ENCODE assay signal across 8 cellular contexts in genomic region chr7:106050002-106050742, GRCh38.
DNase-seq lines count a peak whose midpoint lies in the region; ATAC-seq and TF ChIP-seq lines count a peak whose summit lies in the region.

No MANE protein-coding gene starts in this region.

- no peaks in the 10 kb centered on the region for H3K9me3 ChIP-seq in OCI-LY3 (ENCODE audit: insufficient read depth, low read length)
- H3K9me3 ChIP-seq in gastrocnemius medialis, result no peaks in the 10 kb centered on the region

- DNase-seq in GM06990 (ENCODE audit: extremely low read depth, insufficient read length) (no peak), fibroblast of villous mesenchyme (ENCODE audit: low read depth) (peak; percentile 83), gastrocnemius medialis (peak in 1 of 2 donors; percentile 41), SHP77 (lab: John Stamatoyannopoulos, UW) (no peak), middle frontal gyrus (ENCODE audit: extremely low spot score, low spot score) (no peak)

- no peak overlapping the region for H3K27ac ChIP-seq in OCI-LY3 (ENCODE audit: low read length)
- peak overlapping the region; percentile 29 to 59 (median 52) for H3K27ac ChIP-seq in gastrocnemius medialis

- H3K4me3 ChIP-seq in GM06990 (replicated peaks; ENCODE audit: low read depth, low read length), result no peak overlapping the region
- no peak overlapping the region for H3K4me3 ChIP-seq in OCI-LY3 (ENCODE audit: low read length)
- no peak overlapping the region for H3K4me3 ChIP-seq in fibroblast of villous mesenchyme (ENCODE audit: low read depth, low read length)
- H3K4me3 ChIP-seq in gastrocnemius medialis, result no peak overlapping the region

- peak; percentile 31 for TF ChIP-seq CTCF in GM06990 (IDR thresholded peaks at IDR 0.05; ENCODE audit: insufficient read depth, low read length, poor library complexity, severe bottlenecking)
- peak; percentile 15; the same call in 1 of the 2 replicates for TF ChIP-seq CTCF in OCI-LY3 (IDR thresholded peaks at IDR 0.05; ENCODE audit: low read depth, low read length)
- TF ChIP-seq CTCF in fibroblast of villous mesenchyme (IDR thresholded peaks at IDR 0.05; ENCODE audit: insufficient read depth, low read depth, low read length), result peak; percentile 41
- TF ChIP-seq CTCF in gastrocnemius medialis (IDR thresholded peaks at IDR 0.05 in 4 of 5, conservative IDR thresholded peaks at IDR 0.05 in 1 of 5), result no peak

- intact Hi-C loops in gastrocnemius medialis (cut with DNase I; ENCODE audit: low total_unique reads), result no loop called here

- H3K27me3 ChIP-seq in GM06990 (replicated peaks; ENCODE audit: control insufficient read depth, insufficient read depth, low read length) (no peaks in the 10 kb centered on the region; the same call in none of the 2 replicates), OCI-LY3 (ENCODE audit: low read depth, low read length) (peaks cover 35% of the 10 kb centered on the region), gastrocnemius medialis (no peaks in the 10 kb centered on the region)

- in situ Hi-C loops in gastrocnemius medialis (cut with MboI; ENCODE audit: low sequenced_read_pairs in 4 of 4), result loop anchor here in 2 of 4 donors (10.0 to 25.0 kb wide), 3 partner anchors 237 to 412 kb away; partner anchors contain the start of gene NAMPT (in 1 of the 2)

- no peak overlapping the region for H3K4me2 ChIP-seq in OCI-LY3 (ENCODE audit: low read length)

- H2AFZ ChIP-seq in OCI-LY3 (ENCODE audit: low read depth, low read length), result no peak overlapping the region

- ATAC-seq in gastrocnemius medialis (peak; percentile 19 to 56), GM18868 (IDR thresholded peaks at IDR 0.05; ENCODE audit: unreplicated experiment) (no peak), GM19395 (IDR thresholded peaks at IDR 0.05; ENCODE audit: unreplicated experiment) (no peak)

- H3K4me1 ChIP-seq in OCI-LY3 (ENCODE audit: low read length) (peaks cover 7% of the 10 kb centered on the region), gastrocnemius medialis (peaks cover 3 to 7% of the 10 kb centered on the region in 2 donors)

- no peaks in the 10 kb centered on the region for H3K36me3 ChIP-seq in GM06990 (ENCODE audit: control insufficient read depth, insufficient read depth, low read length)
- H3K36me3 ChIP-seq in OCI-LY3 (replicated peaks; ENCODE audit: low read depth, low read length), result no peaks in the 10 kb centered on the region
- H3K36me3 ChIP-seq in gastrocnemius medialis, result no peaks in the 10 kb centered on the region

- TF ChIP-seq POLR2A in gastrocnemius medialis (IDR thresholded peaks at IDR 0.05), result no peak

- no peaks in the 10 kb centered on the region for H3K79me2 ChIP-seq in OCI-LY3 (ENCODE audit: low read length)

- no peak overlapping the region for H3K9ac ChIP-seq in OCI-LY3 (ENCODE audit: low read length)

- H4K20me1 ChIP-seq in OCI-LY3 (ENCODE audit: insufficient read depth, low read length), result no peaks in the 10 kb centered on the region

Comparison
In these comparisons a context has a peak if more than half of its experiments do, and no peak if none do; other contexts are left out.
1. CTCF ChIP-seq: peak in GM06990 (single experiment), OCI-LY3 (single experiment) and fibroblast of villous mesenchyme (single experiment); none in gastrocnemius medialis (0 of 5).
2. ATAC-seq: peak in gastrocnemius medialis (2 of 2); none in GM18868 (single experiment) and GM19395 (single experiment).